In genomic region chr2:133844214-133844892, GRCh38 we compare ENCODE assay signal across 8 cellular contexts.
DNase-seq lines count a peak whose midpoint lies in the region; ATAC-seq and TF ChIP-seq lines count a peak whose summit lies in the region.

No MANE protein-coding gene starts in this region.

- no peaks in the 10 kb centered on the region for H3K9me3 Mint-ChIP-seq in activated naive CD8-positive, alpha-beta T cell treated with anti-CD3 and anti-CD28 coated beads, Interleukin-2, amount 10 ng/mL, durations not matched to agents 7 days and 5 days

- H3K9me3 ChIP-seq in heart right ventricle: no peaks in the 10 kb centered on the region

- no peaks in the 10 kb centered on the region for H3K27me3 ChIP-seq in heart right ventricle

- H3K4me1 ChIP-seq in heart right ventricle: peaks cover 0 to 16% (median 7%) of the 10 kb centered on the region in 9 donors

- H3K27ac Mint-ChIP-seq in activated naive CD8-positive, alpha-beta T cell treated with anti-CD3 and anti-CD28 coated beads, Interleukin-2, amount 10 ng/mL, durations not matched to agents 7 days and 5 days: no peak overlapping the region

- POLR2A ChIA-PET in activated naive CD8-positive, alpha-beta T cell treated with anti-CD3 and anti-CD28 coated beads, Interleukin-2, amount 10 ng/mL, durations not matched to agents 7 days and 5 days (lab: Charles Lee): no interaction called here

- TF ChIP-seq CTCF in heart right ventricle (IDR thresholded peaks at IDR 0.05): peak; percentile 65 to 91 (median 88)

- H3K36me3 ChIP-seq in heart right ventricle: no peaks in the 10 kb centered on the region

- intact Hi-C loops in heart right ventricle (cut with DNase I) (loop anchor here in 6 of 10 donors (2.0 to 10.0 kb wide), 4 partner anchors 280 to 1300 kb away; partner anchors contain the start of gene NCKAP5 (in 2 of the 6)), posterior vena cava (cut with DNase I) (no loop called here)

- H3K4me3 Mint-ChIP-seq in activated naive CD8-positive, alpha-beta T cell treated with anti-CD3 and anti-CD28 coated beads, Interleukin-2, amount 10 ng/mL, durations not matched to agents 7 days and 5 days: no peak overlapping the region

- peaks cover 3% of the 10 kb centered on the region for H3K4me1 Mint-ChIP-seq in activated naive CD8-positive, alpha-beta T cell treated with anti-CD3 and anti-CD28 coated beads, Interleukin-2, amount 10 ng/mL, durations not matched to agents 7 days and 5 days

- H3K36me3 Mint-ChIP-seq in activated naive CD8-positive, alpha-beta T cell treated with anti-CD3 and anti-CD28 coated beads, Interleukin-2, amount 10 ng/mL, durations not matched to agents 7 days and 5 days: no peaks in the 10 kb centered on the region

- 33 to 35% methylated on average over 9 of the region's 9 CpGs for whole genome bisulfite sequencing in heart right ventricle, 2 donors

- H3K27ac ChIP-seq in heart right ventricle: no peak overlapping the region

- no peaks in the 10 kb centered on the region for H3K27me3 Mint-ChIP-seq in activated naive CD8-positive, alpha-beta T cell treated with anti-CD3 and anti-CD28 coated beads, Interleukin-2, amount 10 ng/mL, durations not matched to agents 7 days and 5 days

- DNase-seq in DMS 273 treated with DMSO at 0.1 percent for 48 hours (lab: John Stamatoyannopoulos, UW) (peak; percentile 49), LoVo (ENCODE audit: low spot score) (peak; percentile 62), heart right ventricle (peak in 1 of 2 donors; percentile 67), retina (peak; percentile 76), posterior vena cava (ENCODE audit: low spot score) (no peak)
- peak; percentile 39 for DNase-seq in activated naive CD8-positive, alpha-beta T cell treated with anti-CD3 and anti-CD28 coated beads, Interleukin-2, amount 10 ng/mL, durations not matched to agents 7 days and 5 days

- no peak overlapping the region for H3K4me3 ChIP-seq in heart right ventricle

- ATAC-seq in GM21529 (IDR thresholded peaks at IDR 0.05; ENCODE audit: unreplicated experiment) (peak; percentile 85), SK-N-SH treated with all-trans-retinoic acid at 6 μM for 48 hours (peak; percentile 92), heart right ventricle (peak; percentile 31 to 85 (median 70))
- peak; percentile 75 for ATAC-seq in activated naive CD8-positive, alpha-beta T cell treated with anti-CD3 and anti-CD28 coated beads, Interleukin-2, amount 10 ng/mL, durations not matched to agents 7 days and 5 days (ENCODE audit: low read depth)

TF ChIP-seq in SK-N-SH treated with all-trans-retinoic acid at 6 μM for 48 hours, 23 proteins besides CTCF, POLR2A, EP300 and RAD21:
- TF ChIP-seq POU6F1 (CRISPR knock-in tag; IDR thresholded peaks at IDR 0.05; ENCODE audit: borderline replicate concordance, low read depth) (no peak), CSRNP3 (CRISPR knock-in tag; IDR thresholded peaks at IDR 0.05) (no peak), GLIS3 (CRISPR knock-in tag; IDR thresholded peaks at IDR 0.05) (no peak), BACH2 (CRISPR knock-in tag; IDR thresholded peaks at IDR 0.05; ENCODE audit: borderline replicate concordance) (no peak), ZFP30 (CRISPR knock-in tag; IDR thresholded peaks at IDR 0.05) (no peak), ZNF70 (CRISPR knock-in tag; IDR thresholded peaks at IDR 0.05) (no peak), RARB (CRISPR knock-in tag; IDR thresholded peaks at IDR 0.05) (no peak), TCF4 (CRISPR knock-in tag; IDR thresholded peaks at IDR 0.05; ENCODE audit: borderline replicate concordance) (no peak), CSDC2 (CRISPR knock-in tag; IDR thresholded peaks at IDR 0.05) (no peak), SNAI2 (CRISPR knock-in tag; IDR thresholded peaks at IDR 0.05) (no peak), ISL1 (CRISPR knock-in tag; IDR thresholded peaks at IDR 0.05) (no peak), ZC3H10 (CRISPR knock-in tag; IDR thresholded peaks at IDR 0.05) (no peak), ARNTL (CRISPR knock-in tag; IDR thresholded peaks at IDR 0.05; ENCODE audit: borderline replicate concordance, low read depth) (no peak), ESRRG (CRISPR knock-in tag; IDR thresholded peaks at IDR 0.05) (no peak), ZNF565 (CRISPR knock-in tag; conservative IDR thresholded peaks at IDR 0.05; ENCODE audit: low read depth) (no peak), OSR1 (CRISPR knock-in tag; IDR thresholded peaks at IDR 0.05) (no peak)

Comparison
In these comparisons a context has a peak if more than half of its experiments do, and no peak if none do; other contexts are left out.
1. intact Hi-C loops: an anchor here in heart right ventricle (2.0 to 10.0 kb wide); none called in posterior vena cava.